12 cellular contexts compared by ENCODE assay signal in genomic region chr11:61682093-61682732, GRCh38. TPM values are rescaled to one million over a fixed set of nuclear protein-coding genes. Genes with fewer than 3 reads are reported as not detected.
A peak's percentile ranks its signal among the peaks of the same experiment; 100 is the strongest.
DNase-seq lines count a peak whose midpoint lies in the region; ATAC-seq and TF ChIP-seq lines count a peak whose summit lies in the region.
"Had no signal": no experiment of that assay in that cellular context is flagged by ENCODE, and none has a peak within 500 bp of the region (broad histone marks: within the 10 kb centered on the region; RNA-seq: fewer than 3 reads in every experiment).

No MANE protein-coding gene starts in this region.

- H3K27me3 Mint-ChIP-seq in type B pancreatic cell = peaks cover 19% of the 10 kb centered on the region

- H3K4me1 Mint-ChIP-seq in type B pancreatic cell (ENCODE audit: unreplicated experiment) = peaks cover 23% of the 10 kb centered on the region

- H3K36me3 Mint-ChIP-seq in type B pancreatic cell = no peaks in the 10 kb centered on the region
- H3K36me3 Mint-ChIP-seq: activated naive CD8-positive, alpha-beta T cell treated with anti-CD3 and anti-CD28 coated beads for 36 hours had no signal

- TF ChIP-seq CTCF in gastrocnemius medialis (IDR thresholded peaks at IDR 0.05 in 4 of 5, conservative IDR thresholded peaks at IDR 0.05 in 1 of 5) = no peak
- TF ChIP-seq CTCF in type B pancreatic cell (conservative IDR thresholded peaks at IDR 0.05) = no peak

- ATAC-seq in left cardiac atrium (peak; percentile 4 to 39), gastrocnemius medialis (peak; percentile 76 to 81), HG02870 (IDR thresholded peaks at IDR 0.05; ENCODE audit: unreplicated experiment) (no peak)

- H3K9me3 ChIP-seq in gastrocnemius medialis = no peaks in the 10 kb centered on the region

- no peak overlapping the region for H3K4me3 ChIP-seq in gastrocnemius medialis

- H3K27ac ChIP-seq in gastrocnemius medialis = peak overlapping the region; percentile 39 to 72 (median 56)
- H3K27ac ChIP-seq: HL-60 had no signal

- intact Hi-C loops in left cardiac atrium (cut with DNase I) = no loop called here
- intact Hi-C loops in gastrocnemius medialis (cut with DNase I; ENCODE audit: low total_unique reads) = loop anchor here (5.0 kb wide), 1 partner anchor 530 kb away; no protein-coding TSS in a partner anchor

- H3K27me3 ChIP-seq in gastrocnemius medialis = no peaks in the 10 kb centered on the region

- in situ Hi-C loops in gastrocnemius medialis (cut with MboI; ENCODE audit: low sequenced_read_pairs in 4 of 4) = loop anchor here in 1 of 4 donors (5.0 kb wide), 1 partner anchor 50 kb away; no protein-coding TSS in a partner anchor

- H3K4me3 Mint-ChIP-seq in type B pancreatic cell = no peak overlapping the region
- H3K4me3 Mint-ChIP-seq: activated naive CD8-positive, alpha-beta T cell treated with anti-CD3 and anti-CD28 coated beads for 36 hours had no signal

- DNase-seq in NCI-H2081 (lab: John Stamatoyannopoulos, UW) (peak; percentile 38 to 70), NCI-H2081 treated with DMSO at 0.1 percent for 48 hours (lab: John Stamatoyannopoulos, UW) (no peak), SHP77 treated with DMSO at 0.1 percent for 48 hours (lab: John Stamatoyannopoulos, UW) (peak; percentile 71), left cardiac atrium (peak; percentile 67), gastrocnemius medialis (peak; percentile 82 to 91), type B pancreatic cell (ENCODE audit: extremely low spot score, unreplicated experiment) (no peak)
- DNase-seq in stimulated activated CD8-positive, alpha-beta memory T cell treated with anti-CD3 and anti-CD28 coated beads, Interleukin-4, amount 100 ng/mL, for 48 hours = no peak
- DNase-seq: activated CD4-positive, alpha-beta T cell treated with anti-CD3 and anti-CD28 coated beads for 4 hours; activated naive CD8-positive, alpha-beta T cell treated with anti-CD3 and anti-CD28 coated beads for 36 hours; NCI-H1694 had no signal

- no peak overlapping the region for H3K27ac Mint-ChIP-seq in type B pancreatic cell
- H3K27ac Mint-ChIP-seq: activated naive CD8-positive, alpha-beta T cell treated with anti-CD3 and anti-CD28 coated beads for 36 hours had no signal

- no peaks in the 10 kb centered on the region for H3K36me3 ChIP-seq in gastrocnemius medialis

- no peaks in the 10 kb centered on the region for H3K9me3 Mint-ChIP-seq in type B pancreatic cell
- H3K9me3 Mint-ChIP-seq: activated naive CD8-positive, alpha-beta T cell treated with anti-CD3 and anti-CD28 coated beads for 36 hours had no signal

- peaks cover 24 to 28% of the 10 kb centered on the region in 2 donors for H3K4me1 ChIP-seq in gastrocnemius medialis

- TF ChIP-seq POLR2A in gastrocnemius medialis (IDR thresholded peaks at IDR 0.05) = no peak

RNA-seq across cellular contexts. Expression of gene DAGLA, which starts 2.0 kb away (rescaled TPM):
- total RNA-seq in left cardiac atrium (1 to 10 TPM; 4.1 to 5.0 TPM), gastrocnemius medialis (1 to 10 TPM in 3 of 4 donors, under 1 TPM in 1; 0.58 to 5.5 (median 2.9) TPM), type B pancreatic cell (ENCODE audit: low replicate concordance) (5.5 and 7.8 TPM in 2 replicates)

Comparison
In these comparisons a context has a peak if more than half of its experiments do, and no peak if none do; other contexts are left out.
1. DNase-seq: peak in NCI-H2081 (2 of 2), SHP77 treated with DMSO at 0.1 percent for 48 hours (single experiment), left cardiac atrium (single experiment) and gastrocnemius medialis (2 of 2); none in NCI-H2081 treated with DMSO at 0.1 percent for 48 hours (single experiment), stimulated activated CD8-positive, alpha-beta memory T cell treated with anti-CD3 and anti-CD28 coated beads, Interleukin-4, amount 100 ng/mL, for 48 hours (single experiment) and type B pancreatic cell (single experiment).